ENCODE assay signal across 16 cellular contexts in the genomic region with DNA sequence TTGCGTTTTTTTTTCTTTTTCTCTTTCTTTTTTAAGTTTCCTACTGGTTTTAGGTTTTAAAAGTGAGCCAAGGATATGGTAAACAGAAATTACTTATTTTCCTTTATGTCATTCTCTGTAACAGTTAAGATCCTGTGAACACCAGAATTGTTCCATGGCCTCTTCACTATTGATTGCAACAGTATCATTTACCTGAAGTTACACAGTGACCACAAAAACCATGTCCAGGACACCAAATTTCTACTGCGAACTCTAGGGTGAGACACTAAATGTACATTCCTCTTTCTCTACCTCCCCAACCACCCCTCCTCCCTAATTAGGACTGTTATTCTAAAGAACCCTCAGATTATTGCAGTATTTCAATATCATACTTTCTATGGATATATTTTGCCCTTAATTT.
A peak's percentile ranks its signal among the peaks of the same experiment; 100 is the strongest.
DNase-seq lines count a peak whose midpoint lies in the region; ATAC-seq lines count a peak whose summit lies in the region.
"Had no signal": no experiment of that assay in that cellular context is flagged by ENCODE, and none has a peak within 500 bp of the region (broad histone marks: within the 10 kb centered on the region; RNA-seq: fewer than 3 reads in every experiment).

No MANE protein-coding gene starts in this region.

- H3K9me3 ChIP-seq in muscle layer of colon (ENCODE audit: low read length): no peaks in the 10 kb centered on the region

- H3K27me3 ChIP-seq in muscle layer of colon (ENCODE audit: control insufficient read depth in 1 of 2, insufficient read depth in 2 of 2, low read length in 2 of 2): no peaks in the 10 kb centered on the region

- peak overlapping the region; percentile 97 for H3K4me3 Mint-ChIP-seq in activated naive CD8-positive, alpha-beta T cell treated with anti-CD3 and anti-CD28 coated beads for 36 hours

- H3K4me1 ChIP-seq in muscle layer of colon (ENCODE audit: insufficient read depth, low read length): peaks cover 55% of the 10 kb centered on the region

- ATAC-seq in GM18867 (IDR thresholded peaks at IDR 0.05; ENCODE audit: unreplicated experiment): no peak
- ATAC-seq in GM19452 (IDR thresholded peaks at IDR 0.05; ENCODE audit: unreplicated experiment): no peak

- H3K27ac Mint-ChIP-seq in activated naive CD8-positive, alpha-beta T cell treated with anti-CD3 and anti-CD28 coated beads for 36 hours: peak overlapping the region; percentile 100
- H3K27ac Mint-ChIP-seq: endodermal cell had no signal

- no peak overlapping the region for H3K4me3 ChIP-seq in muscle layer of colon (ENCODE audit: low read depth in 1 of 2, low read length in 2 of 2)
- H3K4me3 ChIP-seq: lung had no signal

- peaks cover 64% of the 10 kb centered on the region for H3K36me3 Mint-ChIP-seq in activated naive CD8-positive, alpha-beta T cell treated with anti-CD3 and anti-CD28 coated beads for 36 hours

- H3K27me3 Mint-ChIP-seq in activated naive CD8-positive, alpha-beta T cell treated with anti-CD3 and anti-CD28 coated beads for 36 hours: peaks cover 4% of the 10 kb centered on the region

- H3K9me3 Mint-ChIP-seq in activated naive CD8-positive, alpha-beta T cell treated with anti-CD3 and anti-CD28 coated beads for 36 hours: no peaks in the 10 kb centered on the region
- H3K9me3 Mint-ChIP-seq: endodermal cell had no signal

- peaks cover 66% of the 10 kb centered on the region for H3K4me1 Mint-ChIP-seq in activated naive CD8-positive, alpha-beta T cell treated with anti-CD3 and anti-CD28 coated beads for 36 hours

- peak overlapping the region; percentile 28 for H3K27ac ChIP-seq in muscle layer of colon (ENCODE audit: low read depth, low read length)

- no peaks in the 10 kb centered on the region for H3K36me3 ChIP-seq in muscle layer of colon (ENCODE audit: insufficient read depth, low read length)

- peak; percentile 22 for DNase-seq in stimulated activated CD4-positive, alpha-beta T cell treated with anti-CD3 and anti-CD28 coated beads, Interleukin-4, amount 100 ng/mL, for 24 hours
- no peak for DNase-seq in stimulated activated CD4-positive, alpha-beta T cell treated with anti-CD3 and anti-CD28 coated beads, Interleukin-12 subunit alpha, Interleukin-12 subunit beta, amount 100 ng/mL, for 4 hours
- no peak for DNase-seq in activated naive CD8-positive, alpha-beta T cell treated with anti-CD3 and anti-CD28 coated beads for 36 hours
- no peak for DNase-seq in HT-29 (ENCODE audit: low spot score)
- DNase-seq in cortex of kidney (lab: John Stamatoyannopoulos, UW): no peak
- DNase-seq: activated CD4-positive, CD25-positive, alpha-beta regulatory T cell; DMS79 treated with DMSO at 0.1 percent for 48 hours; endodermal cell; GOT3; NCI-H2081; NCI-H526; nucleus accumbens had no signal

- no peak overlapping the region for H3K9ac ChIP-seq in muscle layer of colon (ENCODE audit: low read length)
